ENCODE assay signal across 30 cellular contexts in genomic region chr4:142160509-142160908, GRCh38.
DNase-seq lines count a peak whose midpoint lies in the region; ATAC-seq and TF ChIP-seq lines count a peak whose summit lies in the region.
"Had no signal": no experiment of that assay in that cellular context is flagged by ENCODE, and none has a peak within 500 bp of the region (broad histone marks: within the 10 kb centered on the region; RNA-seq: fewer than 3 reads in every experiment).

No MANE protein-coding gene starts in this region.

- no peaks in the 10 kb centered on the region for H3K27me3 Mint-ChIP-seq in activated naive CD8-positive, alpha-beta T cell
- no peaks in the 10 kb centered on the region for H3K27me3 Mint-ChIP-seq in activated naive CD8-positive, alpha-beta T cell treated with anti-CD3 and anti-CD28 coated beads for 36 hours
- H3K27me3 Mint-ChIP-seq in activated naive CD8-positive, alpha-beta T cell treated with anti-CD3 and anti-CD28 coated beads, Interleukin-2, amount 50 U/mL, for 24 hours: no peaks in the 10 kb centered on the region
- H3K27me3 Mint-ChIP-seq: activated B cell treated with CpG ODN at 0.5 μM for 24 hours; activated naive CD8-positive, alpha-beta T cell treated with anti-CD3 and anti-CD28 coated beads, Interleukin-2, amount 10 ng/mL, durations not matched to agents 7 days and 5 days; brain; CD4-positive, alpha-beta T cell; effector memory CD8-positive, alpha-beta T cell; stimulated activated naive CD8-positive, alpha-beta T cell treated with anti-CD3 and anti-CD28 coated beads, Interleukin-15, Interleukin-2, amounts not matched to agents 100 ng/mL and 50 ng/mL, for 24 hours had no signal

- H3K36me3 Mint-ChIP-seq in activated naive CD8-positive, alpha-beta T cell: peaks cover 30% of the 10 kb centered on the region
- peaks cover 35% of the 10 kb centered on the region for H3K36me3 Mint-ChIP-seq in activated naive CD8-positive, alpha-beta T cell treated with anti-CD3 and anti-CD28 coated beads for 36 hours
- peaks cover 52% of the 10 kb centered on the region for H3K36me3 Mint-ChIP-seq in activated naive CD8-positive, alpha-beta T cell treated with anti-CD3 and anti-CD28 coated beads, Interleukin-2, amount 50 U/mL, for 24 hours (ENCODE audit: low read depth)
- H3K36me3 Mint-ChIP-seq: brain had no signal

- no peak overlapping the region for H3K27ac ChIP-seq in right lobe of liver
- H3K27ac ChIP-seq: A549, heart right ventricle, prostate gland, SJCRH30, tibial artery had no signal

- no peak for TF ChIP-seq POLR2A in right lobe of liver (IDR thresholded peaks at IDR 0.05)

- peak overlapping the region; percentile 61 for H3K27ac Mint-ChIP-seq in activated naive CD8-positive, alpha-beta T cell
- no peak overlapping the region for H3K27ac Mint-ChIP-seq in activated naive CD8-positive, alpha-beta T cell treated with anti-CD3 and anti-CD28 coated beads for 36 hours
- no peak overlapping the region for H3K27ac Mint-ChIP-seq in activated naive CD8-positive, alpha-beta T cell treated with anti-CD3 and anti-CD28 coated beads, Interleukin-2, amount 50 U/mL, for 24 hours
- H3K27ac Mint-ChIP-seq: activated B cell treated with CpG ODN at 0.5 μM for 24 hours; activated naive CD8-positive, alpha-beta T cell treated with anti-CD3 and anti-CD28 coated beads, Interleukin-2, amount 10 ng/mL, durations not matched to agents 7 days and 5 days; brain; CD4-positive, alpha-beta T cell; stimulated activated naive CD8-positive, alpha-beta T cell treated with anti-CD3 and anti-CD28 coated beads, Interleukin-15, Interleukin-2, amounts not matched to agents 100 ng/mL and 50 ng/mL, for 24 hours had no signal

- no peaks in the 10 kb centered on the region for H3K4me1 ChIP-seq in right lobe of liver
- H3K4me1 ChIP-seq: prostate gland had no signal

- H3K9me3 ChIP-seq in right lobe of liver: no peaks in the 10 kb centered on the region
- H3K9me3 ChIP-seq: A549, heart right ventricle, prostate gland, SJCRH30, tibial artery had no signal

- H3K4me3 Mint-ChIP-seq in activated naive CD8-positive, alpha-beta T cell: no peak overlapping the region
- H3K4me3 Mint-ChIP-seq in activated naive CD8-positive, alpha-beta T cell treated with anti-CD3 and anti-CD28 coated beads for 36 hours: no peak overlapping the region
- H3K4me3 Mint-ChIP-seq in activated naive CD8-positive, alpha-beta T cell treated with anti-CD3 and anti-CD28 coated beads, Interleukin-2, amount 50 U/mL, for 24 hours: no peak overlapping the region
- H3K4me3 Mint-ChIP-seq: activated B cell treated with CpG ODN at 0.5 μM for 24 hours; activated naive CD8-positive, alpha-beta T cell treated with anti-CD3 and anti-CD28 coated beads, Interleukin-2, amount 10 ng/mL, durations not matched to agents 7 days and 5 days; brain; CD4-positive, alpha-beta T cell; effector memory CD8-positive, alpha-beta T cell; stimulated activated naive CD8-positive, alpha-beta T cell treated with anti-CD3 and anti-CD28 coated beads, Interleukin-15, Interleukin-2, amounts not matched to agents 100 ng/mL and 50 ng/mL, for 24 hours had no signal

- WGBS in right lobe of liver (ENCODE audit: insufficient coverage, low coverage, low lambda C conversion rate, missing lambda C conversion rate): 40% methylated on average over 2 of the region's 2 CpGs

- intact Hi-C loops in right lobe of liver (cut with DNase I): no loop called here

- DNase-seq in activated naive CD8-positive, alpha-beta T cell treated with anti-CD3 and anti-CD28 coated beads for 36 hours: no peak
- DNase-seq in activated naive CD8-positive, alpha-beta T cell treated with anti-CD3 and anti-CD28 coated beads, Interleukin-2, amount 50 U/mL, for 24 hours: no peak
- DNase-seq in fibroblast of villous mesenchyme (ENCODE audit: low read depth): peak; percentile 16
- DNase-seq in stromal cell of bone marrow (ENCODE audit: low read depth): peak; percentile 9
- no peak for DNase-seq in superior temporal gyrus (ENCODE audit: extremely low spot score)
- no peak for DNase-seq in NCI-H1092 treated with DMSO at 0.1 percent for 48 hours (lab: John Stamatoyannopoulos, UW)
- no peak for DNase-seq in right lobe of liver
- DNase-seq: activated B cell treated with CpG ODN at 0.5 μM for 24 hours; activated CD4-positive, alpha-beta T cell treated with anti-CD3 and anti-CD28 coated beads, Interleukin-2, amount 50 U/mL, for 48 hours; activated effector memory CD4-positive, alpha-beta T cell treated with Interleukin-2 at 50 U/mL for 16 hours; activated naive CD8-positive, alpha-beta T cell treated with anti-CD3 and anti-CD28 coated beads, Interleukin-2, amount 10 ng/mL, durations not matched to agents 7 days and 5 days; AML-193; CD4-positive, alpha-beta T cell; effector memory CD8-positive, alpha-beta T cell; erythroblast; foreskin melanocyte; GOT3; heart right ventricle; Karpas-422; left cardiac atrium; NCI-H1436 treated with DMSO at 0.1 percent for 48 hours; NCI-H2171; NCI-H526; SJCRH30; tibial artery had no signal

- H3K4me3 ChIP-seq in fibroblast of villous mesenchyme (ENCODE audit: low read depth, low read length) (no peak overlapping the region), right lobe of liver (no peak overlapping the region)
- H3K4me3 ChIP-seq: A549, heart right ventricle, prostate gland, SJCRH30, tibial artery had no signal

- peaks cover 0 to 2% (median 0%) of the 10 kb centered on the region in 4 donors for H3K36me3 ChIP-seq in right lobe of liver
- H3K36me3 ChIP-seq: prostate gland, SJCRH30, tibial artery had no signal

- no peaks in the 10 kb centered on the region for H3K9me3 Mint-ChIP-seq in activated naive CD8-positive, alpha-beta T cell (ENCODE audit: low read depth)
- H3K9me3 Mint-ChIP-seq in activated naive CD8-positive, alpha-beta T cell treated with anti-CD3 and anti-CD28 coated beads for 36 hours: no peaks in the 10 kb centered on the region
- no peaks in the 10 kb centered on the region for H3K9me3 Mint-ChIP-seq in activated naive CD8-positive, alpha-beta T cell treated with anti-CD3 and anti-CD28 coated beads, Interleukin-2, amount 50 U/mL, for 24 hours
- H3K9me3 Mint-ChIP-seq: activated B cell treated with CpG ODN at 0.5 μM for 24 hours; activated naive CD8-positive, alpha-beta T cell treated with anti-CD3 and anti-CD28 coated beads, Interleukin-2, amount 10 ng/mL, durations not matched to agents 7 days and 5 days; brain; CD4-positive, alpha-beta T cell; effector memory CD8-positive, alpha-beta T cell; stimulated activated naive CD8-positive, alpha-beta T cell treated with anti-CD3 and anti-CD28 coated beads, Interleukin-15, Interleukin-2, amounts not matched to agents 100 ng/mL and 50 ng/mL, for 24 hours had no signal

- TF ChIP-seq CTCF in fibroblast of villous mesenchyme (IDR thresholded peaks at IDR 0.05; ENCODE audit: insufficient read depth, low read depth, low read length): no peak
- TF ChIP-seq CTCF in right lobe of liver (IDR thresholded peaks at IDR 0.05): no peak

- peak; percentile 52 for ATAC-seq in activated naive CD8-positive, alpha-beta T cell treated with anti-CD3 and anti-CD28 coated beads, Interleukin-2, amount 50 U/mL, for 24 hours
- no peak for ATAC-seq in right lobe of liver
- ATAC-seq: A549; effector memory CD8-positive, alpha-beta T cell; heart right ventricle; left cardiac atrium had no signal

- no peaks in the 10 kb centered on the region for H3K27me3 ChIP-seq in right lobe of liver
- H3K27me3 ChIP-seq: heart right ventricle, SJCRH30, tibial artery had no signal

- peaks cover 25% of the 10 kb centered on the region for H3K4me1 Mint-ChIP-seq in activated naive CD8-positive, alpha-beta T cell (ENCODE audit: low read depth)
- H3K4me1 Mint-ChIP-seq in activated naive CD8-positive, alpha-beta T cell treated with anti-CD3 and anti-CD28 coated beads for 36 hours: peaks cover 15% of the 10 kb centered on the region
- H3K4me1 Mint-ChIP-seq in activated naive CD8-positive, alpha-beta T cell treated with anti-CD3 and anti-CD28 coated beads, Interleukin-2, amount 50 U/mL, for 24 hours: peaks cover 19% of the 10 kb centered on the region
- H3K4me1 Mint-ChIP-seq: activated B cell treated with CpG ODN at 0.5 μM for 24 hours had no signal

Comparison
In these comparisons a context has a peak if more than half of its experiments do, and no peak if none do; other contexts are left out.
1. DNase-seq: peak in fibroblast of villous mesenchyme (single experiment) and stromal cell of bone marrow (single experiment); none in activated naive CD8-positive, alpha-beta T cell treated with anti-CD3 and anti-CD28 coated beads for 36 hours (single experiment), activated naive CD8-positive, alpha-beta T cell treated with anti-CD3 and anti-CD28 coated beads, Interleukin-2, amount 50 U/mL, for 24 hours (single experiment), superior temporal gyrus (single experiment), NCI-H1092 treated with DMSO at 0.1 percent for 48 hours (single experiment) and right lobe of liver (0 of 3).